Comparison of ENCODE assay signal across 8 cellular contexts in genomic region chr2:43220982-43221659, GRCh38. TPM values are rescaled to one million over a fixed set of nuclear protein-coding genes. Genes with fewer than 3 reads are reported as not detected.
DNase-seq lines count a peak whose midpoint lies in the region; ATAC-seq and TF ChIP-seq lines count a peak whose summit lies in the region.

No MANE protein-coding gene starts in this region.

- peak overlapping the region; percentile 97 for H3K27ac Mint-ChIP-seq in activated T-cell treated with anti-CD3 and anti-CD28 coated beads, Interleukin-2, amount 50 U/mL, for 24 hours
- peak overlapping the region; percentile 98 for H3K27ac Mint-ChIP-seq in neural crest cell (ENCODE audit: unreplicated experiment)

- H3K4me3 ChIP-seq in NB4 (ENCODE audit: low read depth, low read length), result peak overlapping the region; percentile 88
- H3K4me3 ChIP-seq in fibroblast of mammary gland (ENCODE audit: control insufficient read depth, low read depth, low read length), result peak overlapping the region; percentile 91

- peak overlapping the region; percentile 95 for H3K4me3 Mint-ChIP-seq in activated T-cell treated with anti-CD3 and anti-CD28 coated beads, Interleukin-2, amount 50 U/mL, for 24 hours
- peak overlapping the region; percentile 85 for H3K4me3 Mint-ChIP-seq in neural crest cell

- peak; percentile 49 for TF ChIP-seq POLR2A in NB4 (IDR thresholded peaks at IDR 0.05; ENCODE audit: extremely low read depth, insufficient read length)

- H3K9me3 Mint-ChIP-seq in activated T-cell treated with anti-CD3 and anti-CD28 coated beads, Interleukin-2, amount 50 U/mL, for 24 hours, result no peaks in the 10 kb centered on the region
- no peaks in the 10 kb centered on the region for H3K9me3 Mint-ChIP-seq in neural crest cell

- DNase-seq in EL (peak; percentile 55), NB4 (ENCODE audit: low read depth) (peak; percentile 92), fibroblast of mammary gland (ENCODE audit: low read depth) (peak; percentile 97), neural crest cell (ENCODE audit: low read depth, low spot score) (peak; percentile 46), HPDE6-E6E7 (ENCODE audit: extremely low spot score) (no peak)
- peak; percentile 61 for DNase-seq in activated T-cell treated with anti-CD3 and anti-CD28 coated beads, Interleukin-2, amount 50 U/mL, for 24 hours
- no peak for DNase-seq in NK-92 treated with Interleukin-12 subunit alpha and Interleukin-12 subunit beta, amount 100 ng/mL, for 24 hours (lab: John Stamatoyannopoulos, UW)

- TF ChIP-seq CTCF in NB4 (IDR thresholded peaks at IDR 0.05; ENCODE audit: low read depth, low read length), result no peak
- no peak for TF ChIP-seq CTCF in fibroblast of mammary gland (conservative IDR thresholded peaks at IDR 0.05; ENCODE audit: control insufficient read depth, insufficient read depth, low read depth, low read length)
- no peak for TF ChIP-seq CTCF in neural crest cell (conservative IDR thresholded peaks at IDR 0.05)

- no peaks in the 10 kb centered on the region for H3K27me3 Mint-ChIP-seq in activated T-cell treated with anti-CD3 and anti-CD28 coated beads, Interleukin-2, amount 50 U/mL, for 24 hours
- peaks cover 2% of the 10 kb centered on the region for H3K27me3 Mint-ChIP-seq in neural crest cell (ENCODE audit: low read depth)

- peaks cover 63% of the 10 kb centered on the region for H3K4me1 Mint-ChIP-seq in activated T-cell treated with anti-CD3 and anti-CD28 coated beads, Interleukin-2, amount 50 U/mL, for 24 hours (ENCODE audit: low read depth)
- peaks cover 67% of the 10 kb centered on the region for H3K4me1 Mint-ChIP-seq in neural crest cell

- no peak for ATAC-seq in GM19397 (IDR thresholded peaks at IDR 0.05; ENCODE audit: unreplicated experiment)

- peaks cover 51% of the 10 kb centered on the region for H3K36me3 Mint-ChIP-seq in activated T-cell treated with anti-CD3 and anti-CD28 coated beads, Interleukin-2, amount 50 U/mL, for 24 hours (ENCODE audit: low read depth)
- H3K36me3 Mint-ChIP-seq in neural crest cell (ENCODE audit: low read depth), result peaks cover 5% of the 10 kb centered on the region

RNA-seq across cellular contexts. Expression of gene ZFP36L2, which starts 5.3 kb away (rescaled TPM):
- total RNA-seq in neural crest cell, result 39.8 and 39.9 TPM in 2 replicates

Comparison
In these comparisons a context has a peak if more than half of its experiments do, and no peak if none do; other contexts are left out.
1. DNase-seq: peak in EL (single experiment), NB4 (single experiment), activated T-cell treated with anti-CD3 and anti-CD28 coated beads, Interleukin-2, amount 50 U/mL, for 24 hours (single experiment), fibroblast of mammary gland (single experiment) and neural crest cell (single experiment); none in NK-92 treated with Interleukin-12 subunit alpha and Interleukin-12 subunit beta, amount 100 ng/mL, for 24 hours (single experiment) and HPDE6-E6E7 (single experiment).